ENCODE assay signal across 20 cellular contexts in genomic region chr5:150431574-150431973, GRCh38. TPM values are rescaled to one million over a fixed set of nuclear protein-coding genes. Genes with fewer than 3 reads are reported as not detected.
A peak's percentile ranks its signal among the peaks of the same experiment; 100 is the strongest.
DNase-seq lines count a peak whose midpoint lies in the region; ATAC-seq, FAIRE-seq and TF ChIP-seq lines count a peak whose summit lies in the region.
"Had no signal": no experiment of that assay in that cellular context is flagged by ENCODE, and none has a peak within 500 bp of the region (broad histone marks: within the 10 kb centered on the region; RNA-seq: fewer than 3 reads in every experiment).

No MANE protein-coding gene starts in this region.

- no peaks in the 10 kb centered on the region for H3K9me3 Mint-ChIP-seq in neural progenitor cell
- H3K9me3 Mint-ChIP-seq: activated naive CD4-positive, alpha-beta T cell treated with anti-CD3 and anti-CD28 coated beads, Interleukin-2, amount 50 U/mL, for 24 hours; activated T-helper 1 cell treated with anti-CD3 and anti-CD28 coated beads, Interleukin-12 subunit alpha, Interleukin-12 subunit beta, Interleukin-2, Interleukin-4 antibody, amounts not matched to agents 30 ng/mL and 10 ng/mL and 1 ng/mL, durations not matched to agents 14 hours and 24 hours and 36 hours; CD8-positive, alpha-beta memory T cell; natural killer cell had no signal

- ATAC-seq in GM12878: no peak
- no peak for ATAC-seq in GM18520 (IDR thresholded peaks at IDR 0.05; ENCODE audit: unreplicated experiment)
- ATAC-seq: natural killer cell had no signal

- SMC1A ChIA-PET in GM12878 (lab: Charles Lee; ENCODE audit: uncharacterized antibody, unreplicated experiment): interaction anchor here (0.7 to 5.7 kb wide), 7 partner anchors 15 to 73 kb away, joined by 3 to 127 read pairs (median 4); partner anchors contain the start of gene CD74

- H3K9ac ChIP-seq in MM.1S (ENCODE audit: low read length) (no peak overlapping the region), GM12878 (ENCODE audit: control insufficient read depth, insufficient read depth, low read length) (no peak overlapping the region), neural progenitor cell (no peak overlapping the region)

- TF ChIP-seq POLR2A in GM12878 (IDR thresholded peaks at IDR 0.05; ENCODE audit: low read depth, low read length): no peak

- TF ChIP-seq RAD21 in GM12878 (IDR thresholded peaks at IDR 0.05; ENCODE audit: insufficient read depth, low read depth, low read length): no peak

- DNase-seq in D341Med (ENCODE audit: low spot score) (peak; percentile 64), MM.1S (peak; percentile 6), GM12878 (ENCODE audit: low read depth, low spot score) (no peak), neural progenitor cell (ENCODE audit: low spot score) (peak; percentile 40), NCI-H1930 (lab: John Stamatoyannopoulos, UW) (no peak), KBM-7 (no peak)
- DNase-seq: anterior cingulate cortex; CD8-positive, alpha-beta memory T cell; DMS53; GDM1; natural killer cell; NCI-H1417 treated with DMSO at 0.1 percent for 48 hours; NCI-H69; SHP77 treated with DMSO at 0.1 percent for 48 hours had no signal

- in situ Hi-C loops in GM12878 (cut with MboI): no loop called here
- in situ Hi-C loops in KBM-7 (cut with MboI; ENCODE audit: low pct_unique_long_range_greater_than_20kb, low sequenced_read_pairs): no loop called here

- no peak overlapping the region for H3K27ac Mint-ChIP-seq in neural progenitor cell
- H3K27ac Mint-ChIP-seq: activated naive CD4-positive, alpha-beta T cell treated with anti-CD3 and anti-CD28 coated beads, Interleukin-2, amount 50 U/mL, for 24 hours; activated T-helper 1 cell treated with anti-CD3 and anti-CD28 coated beads, Interleukin-12 subunit alpha, Interleukin-12 subunit beta, Interleukin-2, Interleukin-4 antibody, amounts not matched to agents 30 ng/mL and 10 ng/mL and 1 ng/mL, durations not matched to agents 14 hours and 24 hours and 36 hours; natural killer cell had no signal

- no peak for TF ChIP-seq EP300 in GM12878 (IDR thresholded peaks at IDR 0.05; ENCODE audit: borderline replicate concordance in 1 of 2, control insufficient read depth in 1 of 2, low read depth in 2 of 2, low read length in 2 of 2)

- FAIRE-seq in GM12878 (lab: Jason Lieb, UNC): no peak
- FAIRE-seq: endometrium had no signal

- H3F3A ChIP-seq in MM.1S (ENCODE audit: insufficient read depth, low read length) (no peaks in the 10 kb centered on the region), neural progenitor cell (ENCODE audit: low read depth) (peaks cover 10% of the 10 kb centered on the region)

- peaks cover 21% of the 10 kb centered on the region for H3K27me3 Mint-ChIP-seq in neural progenitor cell (ENCODE audit: insufficient read depth, low read depth)
- H3K27me3 Mint-ChIP-seq: activated naive CD4-positive, alpha-beta T cell treated with anti-CD3 and anti-CD28 coated beads, Interleukin-2, amount 50 U/mL, for 24 hours had no signal

- CTCF ChIA-PET in GM12878 (lab: Yijun Ruan, JAX): interaction anchor here (0.8 to 10.6 kb wide), 3 partner anchors 11 to 31 kb away, joined by 3 to 274 read pairs (median 14); no protein-coding TSS in a partner anchor

- H3K79me2 ChIP-seq in MM.1S (ENCODE audit: low read length) (no peaks in the 10 kb centered on the region), GM12878 (ENCODE audit: control insufficient read depth, insufficient read depth, low read length) (no peaks in the 10 kb centered on the region; the same call in 1 of the 2 replicates), neural progenitor cell (ENCODE audit: low read depth) (no peaks in the 10 kb centered on the region)

- no peak overlapping the region for H2AFZ ChIP-seq in MM.1S (ENCODE audit: low read length)
- H2AFZ ChIP-seq in GM12878 (ENCODE audit: control insufficient read depth, low read depth, low read length): no peak overlapping the region
- H2AFZ ChIP-seq in neural progenitor cell (replicated peaks): peak overlapping the region; percentile 19

- H3K27me3 ChIP-seq in MM.1S (replicated peaks; ENCODE audit: insufficient read depth, low read length): no peaks in the 10 kb centered on the region
- no peaks in the 10 kb centered on the region for H3K27me3 ChIP-seq in GM12878 (replicated peaks in 1 of 2; ENCODE audit: control insufficient read depth in 2 of 2, insufficient read depth in 2 of 2, low read length in 1 of 2)
- H3K27me3 ChIP-seq in neural progenitor cell: no peaks in the 10 kb centered on the region
- H3K27me3 ChIP-seq: suprapubic skin, vagina had no signal

- H3K27ac ChIP-seq in MM.1S (ENCODE audit: low read length) (no peak overlapping the region), GM12878 (ENCODE audit: control insufficient read depth, insufficient read depth) (no peak overlapping the region), neural progenitor cell (no peak overlapping the region)
- H3K27ac ChIP-seq: suprapubic skin, vagina had no signal

- no peak for TF ChIP-seq CTCF in MM.1S (IDR thresholded peaks at IDR 0.05; ENCODE audit: low read length)
- no peak for TF ChIP-seq CTCF in GM12878 (IDR thresholded peaks at IDR 0.05 in 2 of 3, conservative IDR thresholded peaks at IDR 0.05 in 1 of 3; ENCODE audit: control insufficient read depth in 2 of 3, extremely low read depth in 1 of 3, insufficient read depth in 1 of 3, low read depth in 3 of 3, low read length in 3 of 3)
- no peak for TF ChIP-seq CTCF in neural progenitor cell (IDR thresholded peaks at IDR 0.05)

- no TSS peak for BruUV-seq in GM12878 (replicated peaks; lab: Mats Ljungman, UMichigan)

- H3K4me1 Mint-ChIP-seq in neural progenitor cell: peaks cover 34% of the 10 kb centered on the region

- no peaks in the 10 kb centered on the region for H3K9me3 ChIP-seq in MM.1S (replicated peaks; ENCODE audit: insufficient read depth, low read length)
- H3K9me3 ChIP-seq in GM12878 (replicated peaks; ENCODE audit: control insufficient read depth, insufficient read depth, low read length): no peaks in the 10 kb centered on the region
- no peaks in the 10 kb centered on the region for H3K9me3 ChIP-seq in neural progenitor cell (ENCODE audit: low read depth)
- H3K9me3 ChIP-seq: suprapubic skin, vagina had no signal

- H3K4me2 ChIP-seq in MM.1S (ENCODE audit: low read depth, low read length): no peak overlapping the region
- no peak overlapping the region for H3K4me2 ChIP-seq in GM12878 (ENCODE audit: control insufficient read depth, insufficient read depth)
- no peak overlapping the region for H3K4me2 ChIP-seq in neural progenitor cell

- H3K36me3 ChIP-seq in MM.1S (replicated peaks; ENCODE audit: insufficient read depth, low read length) (no peaks in the 10 kb centered on the region), GM12878 (ENCODE audit: control insufficient read depth in 2 of 2, insufficient read depth in 2 of 2, low read length in 1 of 2) (no peaks in the 10 kb centered on the region), neural progenitor cell (no peaks in the 10 kb centered on the region)
- H3K36me3 ChIP-seq: suprapubic skin, vagina had no signal

- H3K4me1 ChIP-seq in MM.1S (ENCODE audit: low read length) (peaks cover 3% of the 10 kb centered on the region; the same call in 1 of the 2 replicates), GM12878 (ENCODE audit: control insufficient read depth, insufficient read depth, low read length) (peaks cover 12% of the 10 kb centered on the region), neural progenitor cell (no peaks in the 10 kb centered on the region)

- H3K4me3 ChIP-seq in MM.1S (ENCODE audit: low read length): no peak overlapping the region
- no peak overlapping the region for H3K4me3 ChIP-seq in GM12878
- no peak overlapping the region for H3K4me3 ChIP-seq in neural progenitor cell
- H3K4me3 ChIP-seq: suprapubic skin, vagina had no signal

- H4K20me1 ChIP-seq in MM.1S (ENCODE audit: insufficient read depth, low read length) (no peaks in the 10 kb centered on the region), GM12878 (ENCODE audit: control insufficient read depth, insufficient read depth) (no peaks in the 10 kb centered on the region), neural progenitor cell (ENCODE audit: low read depth) (no peaks in the 10 kb centered on the region)

- POLR2A ChIA-PET in GM12878 (lab: Charles Lee): interaction anchor here (0.7 to 3.4 kb wide), 7 partner anchors 9 to 69 kb away, joined by 3 to 12 read pairs (median 4); partner anchors contain the start of gene CD74

- H3K4me3 Mint-ChIP-seq in neural progenitor cell: no peak overlapping the region
- H3K4me3 Mint-ChIP-seq: activated naive CD4-positive, alpha-beta T cell treated with anti-CD3 and anti-CD28 coated beads, Interleukin-2, amount 50 U/mL, for 24 hours; activated T-helper 1 cell treated with anti-CD3 and anti-CD28 coated beads, Interleukin-12 subunit alpha, Interleukin-12 subunit beta, Interleukin-2, Interleukin-4 antibody, amounts not matched to agents 30 ng/mL and 10 ng/mL and 1 ng/mL, durations not matched to agents 14 hours and 24 hours and 36 hours; CD8-positive, alpha-beta memory T cell; natural killer cell had no signal

- 58% methylated on average over 4 of the region's 4 CpGs for WGBS in GM12878 (ENCODE audit: insufficient coverage, insufficient replicate concordance, low lambda C conversion rate, missing lambda C conversion rate)

- intact Hi-C loops in GM12878 (cut with micrococcal nuclease; ENCODE audit: unreplicated experiment): loop anchor here (10.0 kb wide), 1 partner anchor 77 kb away; the partner anchor contains the start of gene TCOF1

- RAD21 ChIA-PET in GM12878 (lab: Charles Lee; ENCODE audit: unreplicated experiment): interaction anchor here (5.8 kb wide), 2 partner anchors 20 to 34 kb away, joined by 49 to 115 read pairs; partner anchors contain the start of gene CD74

- no peaks in the 10 kb centered on the region for H3K36me3 Mint-ChIP-seq in neural progenitor cell
- H3K36me3 Mint-ChIP-seq: activated naive CD4-positive, alpha-beta T cell treated with anti-CD3 and anti-CD28 coated beads, Interleukin-2, amount 50 U/mL, for 24 hours; natural killer cell had no signal

- no peaks in the 10 kb centered on the region for H3K9me2 ChIP-seq in MM.1S (replicated peaks; ENCODE audit: insufficient read depth, low read length)

RNA-seq across cellular contexts. Expression of gene RPS14, which starts 18.0 kb away (rescaled TPM):
- total RNA-seq in GM12878 (2013; cell fraction: nucleolus; rRNA removed): 281 and 294 TPM in 2 replicates
- total RNA-seq in GM12878 (2014; rRNA removed): 3,103 and 3,139 TPM in 2 replicates
- total RNA-seq in GM12878 (2014; rRNA removed; fragmentation: Illumina TruSeq; extraction: Trizol): 2,472 and 2,596 TPM in 2 replicates
- 3,369 and 3,514 TPM in 2 replicates for total RNA-seq in GM12878 (2021)
- polyA plus RNA-seq in GM12878 (2011; ENCODE audit: low read depth): 9,466 TPM
- 3,820 and 3,850 TPM in 2 replicates for polyA plus RNA-seq in GM12878 (2011; rRNA removed)
- 6,340 and 8,149 TPM in 2 replicates for polyA plus RNA-seq in GM12878 (2011; cell fraction: cytosol; rRNA removed)
- polyA plus RNA-seq in GM12878 (2011; cell fraction: nucleus; rRNA removed): 1,312 and 1,697 TPM in 2 replicates
- polyA plus RNA-seq in GM12878 (2012): 4,574 and 5,154 TPM in 2 replicates
- polyA plus RNA-seq in GM12878 (2014; fragmentation: Illumina TruSeq; extraction: Trizol): 3,219 and 4,047 TPM in 2 replicates
- 1,000 to 10,000 TPM; 2,295 to 2,356 TPM for polyA plus RNA-seq in GM12878 (2014; fragmentation: Nextera tagmentation; extraction: Ambion mirVana)
- 3,649 and 3,781 TPM in 2 replicates for polyA plus RNA-seq in GM12878 (2014; rRNA removed)
- 1,000 to 10,000 TPM; 2,318 to 2,319 TPM for polyA plus RNA-seq in GM12878 (2016; fragmentation: Nextera tagmentation; extraction: Ambion mirVana)
- 1,451 and 1,695 TPM in 2 replicates for polyA minus RNA-seq in GM12878 (2011; rRNA and poly(A)+ RNA removed)
- 359 and 410 TPM in 2 replicates for polyA minus RNA-seq in GM12878 (2011; cell fraction: cytosol; rRNA and poly(A)+ RNA removed)
- 135 and 152 TPM in 2 replicates for polyA minus RNA-seq in GM12878 (2011; cell fraction: nucleus; rRNA and poly(A)+ RNA removed)
- total RNA-seq in neural progenitor cell (ENCODE audit: low replicate concordance): 3,204 and 3,639 TPM in 2 replicates

RNA-seq across cellular contexts. Expression of gene CD74, which starts 18.9 kb away (rescaled TPM):
- 2,823 and 2,919 TPM in 2 replicates for total RNA-seq in GM12878 (2013; cell fraction: nucleolus; rRNA removed)
- total RNA-seq in GM12878 (2014; rRNA removed): 10,156 and 11,063 TPM in 2 replicates
- 2,507 and 2,767 TPM in 2 replicates for total RNA-seq in GM12878 (2014; rRNA removed; fragmentation: Illumina TruSeq; extraction: Trizol)
- 4,973 and 5,010 TPM in 2 replicates for total RNA-seq in GM12878 (2021)
- 4,271 TPM for polyA plus RNA-seq in GM12878 (2011; ENCODE audit: low read depth)
- 309 and 1,760 TPM in 2 replicates for polyA plus RNA-seq in GM12878 (2011; rRNA removed)
- polyA plus RNA-seq in GM12878 (2011; cell fraction: cytosol; rRNA removed): 1,718 and 2,321 TPM in 2 replicates
- 1,510 and 1,766 TPM in 2 replicates for polyA plus RNA-seq in GM12878 (2011; cell fraction: nucleus; rRNA removed)
- 6,323 and 7,232 TPM in 2 replicates for polyA plus RNA-seq in GM12878 (2012)
- polyA plus RNA-seq in GM12878 (2014; fragmentation: Illumina TruSeq; extraction: Trizol): 3,291 and 4,542 TPM in 2 replicates
- polyA plus RNA-seq in GM12878 (2014; fragmentation: Nextera tagmentation; extraction: Ambion mirVana): 1,000 to 10,000 TPM; 1,387 to 2,107 TPM
- polyA plus RNA-seq in GM12878 (2014; rRNA removed): 3,302 and 5,141 TPM in 2 replicates
- 1,000 to 10,000 TPM; 6,006 to 6,596 TPM for polyA plus RNA-seq in GM12878 (2016; fragmentation: Nextera tagmentation; extraction: Ambion mirVana)
- polyA minus RNA-seq in GM12878 (2011; rRNA and poly(A)+ RNA removed): 1,457 and 1,517 TPM in 2 replicates
- polyA minus RNA-seq in GM12878 (2011; cell fraction: cytosol; rRNA and poly(A)+ RNA removed): 1,302 and 1,364 TPM in 2 replicates
- 388 and 604 TPM in 2 replicates for polyA minus RNA-seq in GM12878 (2011; cell fraction: nucleus; rRNA and poly(A)+ RNA removed)
- total RNA-seq in neural progenitor cell (ENCODE audit: low replicate concordance): 9.8 and 25.6 TPM in 2 replicates

Comparison
In these comparisons a context has a peak if more than half of its experiments do, and no peak if none do; other contexts are left out.
1. DNase-seq: peak in D341Med (single experiment), MM.1S (single experiment) and neural progenitor cell (single experiment); none in GM12878 (single experiment), NCI-H1930 (0 of 2) and KBM-7 (single experiment).
2. RNA of gene CD74, which starts 18.9 kb away (total RNA-seq): 2,507 to 11,063 TPM in GM12878; 9.8 to 25.6 TPM in neural progenitor cell; every median in the first group is over 10 times any median in the second.